ENCODE assay signal across 8 cellular contexts in the genomic region with DNA sequence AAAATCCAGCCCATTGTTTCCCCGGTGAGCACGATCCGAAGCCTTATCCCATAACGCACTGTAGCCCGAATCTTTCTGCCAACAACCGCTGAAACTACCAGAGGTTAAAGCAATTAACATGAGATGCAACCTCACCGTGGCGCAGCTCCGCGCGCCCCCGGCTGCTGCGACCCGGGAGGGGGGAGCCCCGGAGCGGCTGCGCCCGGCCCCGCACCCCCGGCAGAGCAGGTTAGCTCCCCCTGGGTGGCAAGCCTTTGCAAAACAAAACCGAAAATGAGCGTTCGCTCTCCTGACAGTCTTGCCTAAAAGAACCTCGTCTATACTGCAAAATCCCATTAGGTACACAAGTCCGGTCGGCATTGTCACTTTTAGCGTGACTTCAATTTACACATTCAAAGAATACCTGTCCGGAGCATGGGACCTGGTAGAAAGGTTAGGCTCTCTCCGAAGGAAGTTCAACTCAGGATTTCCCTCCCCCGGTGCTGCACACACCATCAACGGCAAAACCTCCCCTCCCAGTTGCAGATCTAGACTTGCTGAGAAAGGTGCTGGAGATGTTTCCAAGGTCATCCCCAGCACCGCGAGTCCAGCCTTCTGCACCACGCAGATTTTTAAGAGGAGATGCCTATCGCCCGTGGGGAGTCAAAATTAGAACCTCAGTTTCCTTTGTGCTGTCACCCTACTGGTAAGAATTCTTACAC.
A peak's percentile ranks its signal among the peaks of the same experiment; 100 is the strongest.
DNase-seq lines count a peak whose midpoint lies in the region; ATAC-seq and TF ChIP-seq lines count a peak whose summit lies in the region.

No MANE protein-coding gene starts in this region.

- peak overlapping the region; percentile 44 for H3K9ac ChIP-seq in PC-3 (ENCODE audit: low read length)

- H3K27ac Mint-ChIP-seq in osteocyte (ENCODE audit: unreplicated experiment) = peak overlapping the region; percentile 12

- no peaks in the 10 kb centered on the region for H3K79me2 ChIP-seq in PC-3 (ENCODE audit: low read length)

- H3K27ac ChIP-seq in PC-3 (ENCODE audit: low read length) (no peak overlapping the region), tibial artery (no peak overlapping the region)

- H3K9me2 ChIP-seq in PC-3 (replicated peaks; ENCODE audit: low read length) = no peaks in the 10 kb centered on the region

- H3K4me3 Mint-ChIP-seq in osteocyte (ENCODE audit: unreplicated experiment) = peak overlapping the region; percentile 78

- peak overlapping the region; percentile 74 for H3K4me3 ChIP-seq in PC-3 (ENCODE audit: low read length)
- peak overlapping the region; percentile 60 to 70 for H3K4me3 ChIP-seq in tibial artery

- intact Hi-C loops in PC-3 (cut with micrococcal nuclease) = loop anchor here (2.0 kb wide), 1 partner anchor 108 kb away; a partner anchor contains a TSS
- intact Hi-C loops in tibial artery (cut with DNase I; ENCODE audit: low total_unique reads) = no loop called here

- DNase-seq in SKM-1 treated with dmso at 0.1 percent for 144 hours (lab: John Stamatoyannopoulos, UW; ENCODE audit: unreplicated experiment) (peak; percentile 55), SKM-1 (lab: John Stamatoyannopoulos, UW; ENCODE audit: unreplicated experiment) (no peak), PC-3 (peak; percentile 67), activated gamma-delta T cell treated with Interleukin-2 at 50 U/mL for 16 hours (peak; percentile 61), glomerular visceral epithelial cell (ENCODE audit: extremely low spot score) (peak; percentile 28), osteocyte (ENCODE audit: extremely low spot score, unreplicated experiment) (no peak), tibial artery (no peak)

- H3K4me2 ChIP-seq in PC-3 (ENCODE audit: low read length) = peak overlapping the region; percentile 86

- no peaks in the 10 kb centered on the region for H3K9me3 ChIP-seq in PC-3 (ENCODE audit: low read length)
- no peaks in the 10 kb centered on the region for H3K9me3 ChIP-seq in tibial artery

- H3K4me1 Mint-ChIP-seq in osteocyte (ENCODE audit: unreplicated experiment) = peaks cover 12% of the 10 kb centered on the region

- H3K36me3 ChIP-seq in PC-3 (ENCODE audit: low read depth, low read length) (no peaks in the 10 kb centered on the region), tibial artery (no peaks in the 10 kb centered on the region)

- no TSS peak for BruUV-seq in PC-3 (replicated peaks; lab: Mats Ljungman, UMichigan)

- H3K36me3 Mint-ChIP-seq in osteocyte (ENCODE audit: unreplicated experiment) = no peaks in the 10 kb centered on the region

- peak; percentile 46 for ATAC-seq in HG03039 (IDR thresholded peaks at IDR 0.05; ENCODE audit: unreplicated experiment)
- ATAC-seq in PC-3 = peak; percentile 71

- H3K9me3 Mint-ChIP-seq in osteocyte (ENCODE audit: unreplicated experiment) = no peaks in the 10 kb centered on the region

- H3K27me3 Mint-ChIP-seq in osteocyte (ENCODE audit: unreplicated experiment) = peaks cover 16% of the 10 kb centered on the region

- CTCF ChIA-PET in PC-3 (lab: Charles Lee) = interaction anchor here (0.6 to 0.7 kb wide), 4 partner anchors 114 to 626 kb away, joined by 3 to 5 read pairs (median 4); no protein-coding TSS in a partner anchor

- no peaks in the 10 kb centered on the region for H3F3A ChIP-seq in PC-3 (ENCODE audit: low read length, unreplicated experiment)

- no peaks in the 10 kb centered on the region for H4K20me1 ChIP-seq in PC-3 (ENCODE audit: low read length)

- H3K4me1 ChIP-seq in PC-3 (ENCODE audit: insufficient read depth, low read length) (peaks cover 8% of the 10 kb centered on the region), tibial artery (peaks cover 0 to 20% (median 5%) of the 10 kb centered on the region in 4 donors)

- TF ChIP-seq CTCF in PC-3 (conservative IDR thresholded peaks at IDR 0.05; ENCODE audit: low read depth, low read length) (peak; percentile 61; the same call in 1 of the 2 replicates), osteocyte (IDR thresholded peaks at IDR 0.05) (peak; percentile 31), tibial artery (IDR thresholded peaks at IDR 0.05) (no peak)

- H2AFZ ChIP-seq in PC-3 (ENCODE audit: low read length) = peak overlapping the region; percentile 95

- POLR2A ChIA-PET in PC-3 (lab: Charles Lee; ENCODE audit: unreplicated experiment) = interaction anchor here (0.5 to 0.9 kb wide), 4 partner anchors 10 to 181 kb away, joined by 4 to 16 read pairs (median 4); no protein-coding TSS in a partner anchor

- H3K27me3 ChIP-seq in PC-3 (ENCODE audit: low read length) (no peaks in the 10 kb centered on the region), tibial artery (peaks cover 0 to 19% of the 10 kb centered on the region in 2 donors)

Comparison
In these comparisons a context has a peak if more than half of its experiments do, and no peak if none do; other contexts are left out.
1. DNase-seq: peak in SKM-1 treated with dmso at 0.1 percent for 144 hours (single experiment), PC-3 (single experiment), activated gamma-delta T cell treated with Interleukin-2 at 50 U/mL for 16 hours (single experiment) and glomerular visceral epithelial cell (single experiment); none in SKM-1 (single experiment), osteocyte (single experiment) and tibial artery (0 of 2).
2. CTCF ChIP-seq: peak in PC-3 (single experiment) and osteocyte (single experiment); none in tibial artery (0 of 2).